In genomic region chr16:8712589-8713361, GRCh38 we compare ENCODE assay signal across 13 cellular contexts. TPM values are rescaled to one million over a fixed set of nuclear protein-coding genes. Genes with fewer than 3 reads are reported as not detected.
DNase-seq lines count a peak whose midpoint lies in the region; ATAC-seq and TF ChIP-seq lines count a peak whose summit lies in the region.
"Had no signal": no experiment of that assay in that cellular context is flagged by ENCODE, and none has a peak within 500 bp of the region (broad histone marks: within the 10 kb centered on the region; RNA-seq: fewer than 3 reads in every experiment).

No MANE protein-coding gene starts in this region.

- H4K20me1 ChIP-seq in H9 (ENCODE audit: control insufficient read depth, insufficient read depth, insufficient read length) = no peaks in the 10 kb centered on the region

- H3K27me3 ChIP-seq in H9 (ENCODE audit: insufficient read depth, low read length) (no peaks in the 10 kb centered on the region), tibial artery (no peaks in the 10 kb centered on the region)

- no peak overlapping the region for H3T11ph ChIP-seq in H9 (ENCODE audit: low read length)

- H3K9ac ChIP-seq in H9 (ENCODE audit: extremely low read depth, insufficient read length, low read length) = no peak overlapping the region

- peak overlapping the region; percentile 10 for H3K4me2 ChIP-seq in H9 (ENCODE audit: insufficient read depth, insufficient read length, low read length)

- peak overlapping the region; percentile 89 for H3K14ac ChIP-seq in H9 (ENCODE audit: insufficient read depth, low read length)

- no peak overlapping the region; a peak in 1 of 7 replicates for H3K27ac Mint-ChIP-seq in H9
- peak overlapping the region; percentile 96 for H3K27ac Mint-ChIP-seq in nephron progenitor cell
- no peak overlapping the region for H3K27ac Mint-ChIP-seq in T-helper 2 cell treated with Interferon-gamma antibody and Interleukin-4, amounts not matched to agents 5 μg/mL and 100 μg/mL, for 36 hours
- H3K27ac Mint-ChIP-seq: stimulated activated memory B cell treated with anti-CD40 and anti-IgM and Interleukin-4, amounts not matched to agents 10 μg/mL and 1 μg/mL and 100 μg/mL, for 72 hours had no signal

- no peak overlapping the region for H2BK12ac ChIP-seq in H9 (ENCODE audit: insufficient read length, low read depth, low read length)

- no peak overlapping the region for H2BK20ac ChIP-seq in H9 (ENCODE audit: low read depth, low read length, poor library complexity, severe bottlenecking)

- H3K4me1 ChIP-seq in H9 (ENCODE audit: insufficient read depth, low read length) (no peaks in the 10 kb centered on the region), tibial artery (no peaks in the 10 kb centered on the region)

- H3K36me3 ChIP-seq in tibial artery = peaks cover 11 to 14% (median 11%) of the 10 kb centered on the region in 3 donors

- H4K91ac ChIP-seq in H9 (ENCODE audit: insufficient read length, low read depth, low read length) = no peak overlapping the region

- H3K4me3 ChIP-seq in tibial artery = no peak overlapping the region

- H3K79me2 ChIP-seq in H9 (ENCODE audit: insufficient read depth, low read length) = no peaks in the 10 kb centered on the region

- no peak overlapping the region for H2BK5ac ChIP-seq in H9 (ENCODE audit: insufficient read length, low read length)

- intact Hi-C loops in tibial artery (cut with DNase I; ENCODE audit: low total_unique reads) = no loop called here

- H3K27me3 Mint-ChIP-seq in H9 (ENCODE audit: low read depth) = peaks cover 6% of the 10 kb centered on the region
- peaks cover 14% of the 10 kb centered on the region for H3K27me3 Mint-ChIP-seq in nephron progenitor cell (ENCODE audit: low read depth, poor library complexity)
- H3K27me3 Mint-ChIP-seq in T-helper 2 cell treated with Interferon-gamma antibody and Interleukin-4, amounts not matched to agents 5 μg/mL and 100 μg/mL, for 36 hours (ENCODE audit: low read depth) = no peaks in the 10 kb centered on the region
- H3K27me3 Mint-ChIP-seq: central memory CD8-positive, alpha-beta T cell; stimulated activated memory B cell treated with anti-CD40 and anti-IgM and Interleukin-4, amounts not matched to agents 10 μg/mL and 1 μg/mL and 100 μg/mL, for 72 hours had no signal

- no peak overlapping the region for H4K5ac ChIP-seq in H9 (ENCODE audit: insufficient read length, low read depth, low read length)

- H3K23me2 ChIP-seq in H9 (ENCODE audit: insufficient read length, low read depth, low read length, poor library complexity, severe bottlenecking) = no peaks in the 10 kb centered on the region

- H3K36me3 Mint-ChIP-seq in H9 (ENCODE audit: insufficient read depth in 1 of 3, low read depth in 3 of 3) (no peaks in the 10 kb centered on the region; a peak in 1 of 7 replicates), nephron progenitor cell (ENCODE audit: low read depth) (peaks cover 11% of the 10 kb centered on the region)
- H3K36me3 Mint-ChIP-seq in T-helper 2 cell treated with Interferon-gamma antibody and Interleukin-4, amounts not matched to agents 5 μg/mL and 100 μg/mL, for 36 hours (ENCODE audit: low read depth) = no peaks in the 10 kb centered on the region

- TF ChIP-seq CTCF in H9 (conservative IDR thresholded peaks at IDR 0.05) (peak; percentile 26; the same call in 2 of the 3 replicates), nephron progenitor cell (IDR thresholded peaks at IDR 0.05) (no peak), tibial artery (IDR thresholded peaks at IDR 0.05) (no peak)

- no peak overlapping the region for H3K56ac ChIP-seq in H9 (ENCODE audit: insufficient read length, low read depth, low read length)

- H3K9me3 Mint-ChIP-seq in H9 (no peaks in the 10 kb centered on the region; a peak in 1 of 5 replicates), nephron progenitor cell (peaks cover 16% of the 10 kb centered on the region)
- H3K9me3 Mint-ChIP-seq in T-helper 2 cell treated with Interferon-gamma antibody and Interleukin-4, amounts not matched to agents 5 μg/mL and 100 μg/mL, for 36 hours = no peaks in the 10 kb centered on the region
- H3K9me3 Mint-ChIP-seq: central memory CD8-positive, alpha-beta T cell had no signal

- no peak overlapping the region for H3K4ac ChIP-seq in H9 (ENCODE audit: low read depth, low read length)

- H2AK5ac ChIP-seq in H9 (ENCODE audit: insufficient read length, low read length) = no peak overlapping the region

- H3K23ac ChIP-seq in H9 (ENCODE audit: insufficient read length, low read depth, low read length) = no peak overlapping the region

- peaks cover 17 to 26% of the 10 kb centered on the region in 2 experiments for H3K4me1 Mint-ChIP-seq in H9
- peaks cover 51% of the 10 kb centered on the region for H3K4me1 Mint-ChIP-seq in nephron progenitor cell
- no peaks in the 10 kb centered on the region for H3K4me1 Mint-ChIP-seq in T-helper 2 cell treated with Interferon-gamma antibody and Interleukin-4, amounts not matched to agents 5 μg/mL and 100 μg/mL, for 36 hours (ENCODE audit: low read depth)
- H3K4me1 Mint-ChIP-seq: stimulated activated memory B cell treated with anti-CD40 and anti-IgM and Interleukin-4, amounts not matched to agents 10 μg/mL and 1 μg/mL and 100 μg/mL, for 72 hours had no signal

- no peaks in the 10 kb centered on the region for H3K79me1 ChIP-seq in H9 (ENCODE audit: insufficient read depth, low read depth, low read length, poor library complexity, severe bottlenecking)

- no peak overlapping the region for H2BK15ac ChIP-seq in H9 (ENCODE audit: low read depth, low read length)

- no peak overlapping the region for H2AFZ ChIP-seq in H9 (ENCODE audit: low read length)

- no peak for ATAC-seq in HG03039 (IDR thresholded peaks at IDR 0.05; ENCODE audit: unreplicated experiment)
- ATAC-seq: stimulated activated memory B cell treated with anti-CD40 and anti-IgM and Interleukin-4, amounts not matched to agents 10 μg/mL and 1 μg/mL and 100 μg/mL, for 72 hours had no signal

- no CpG with 5 or more reads among the region's 27 CpGs for WGBS in H9 (ENCODE audit: extremely low coverage, insufficient read length, low lambda C conversion rate)

- H3K18ac ChIP-seq in H9 (ENCODE audit: insufficient read length, low read depth, low read length) = no peak overlapping the region

- H3K4me3 Mint-ChIP-seq in H9 (peak overlapping the region; percentile 31 to 77; a peak in 4 of 5 replicates), nephron progenitor cell (peak overlapping the region; percentile 70)
- no peak overlapping the region for H3K4me3 Mint-ChIP-seq in T-helper 2 cell treated with Interferon-gamma antibody and Interleukin-4, amounts not matched to agents 5 μg/mL and 100 μg/mL, for 36 hours
- H3K4me3 Mint-ChIP-seq: central memory CD8-positive, alpha-beta T cell; stimulated activated memory B cell treated with anti-CD40 and anti-IgM and Interleukin-4, amounts not matched to agents 10 μg/mL and 1 μg/mL and 100 μg/mL, for 72 hours had no signal

- no peak overlapping the region for H2BK120ac ChIP-seq in H9 (ENCODE audit: low read depth, low read length, poor library complexity, severe bottlenecking)

- DNase-seq in H9 (peak; percentile 63), NCI-H345 treated with DMSO at 0.1 percent for 48 hours (lab: John Stamatoyannopoulos, UW; ENCODE audit: unreplicated experiment) (peak; percentile 30), nephron progenitor cell (peak; percentile 86), GF-D8 (lab: John Stamatoyannopoulos, UW) (no peak), tibial artery (no peak)
- DNase-seq in T-helper 2 cell treated with Interferon-gamma antibody and Interleukin-4, amounts not matched to agents 5 μg/mL and 100 μg/mL, for 36 hours (ENCODE audit: low spot score) = no peak
- DNase-seq: activated CD4-positive, alpha-beta T cell treated with anti-CD3 and anti-CD28 coated beads for 4 hours; kidney glomerular epithelial cell had no signal

- H3K9me3 ChIP-seq in H9 (ENCODE audit: control insufficient read depth, low read depth, low read length) = no peaks in the 10 kb centered on the region
- H3K9me3 ChIP-seq in tibial artery = peaks cover 0 to 12% (median 2%) of the 10 kb centered on the region in 3 donors

- H3K27ac ChIP-seq in H9 (ENCODE audit: insufficient read length, low read depth, low read length) (no peak overlapping the region), cingulate gyrus (ENCODE audit: low read depth, low read length) (peak overlapping the region; percentile 84), tibial artery (no peak overlapping the region)
- H3K27ac ChIP-seq: C4-2B had no signal

- no peak overlapping the region for H4K8ac ChIP-seq in H9 (replicated peaks; ENCODE audit: insufficient read length, low read depth, low read length)

RNA-seq across cellular contexts. Expression of gene ABAT, which starts 38.4 kb away (rescaled TPM):
- total RNA-seq in H9 (2021) = 6.2 and 7.3 TPM in 2 replicates

Comparison
In these comparisons a context has a peak if more than half of its experiments do, and no peak if none do; other contexts are left out.
1. DNase-seq: peak in H9 (single experiment), NCI-H345 treated with DMSO at 0.1 percent for 48 hours (single experiment) and nephron progenitor cell (single experiment); none in GF-D8 (single experiment), T-helper 2 cell treated with Interferon-gamma antibody and Interleukin-4, amounts not matched to agents 5 μg/mL and 100 μg/mL, for 36 hours (single experiment) and tibial artery (0 of 2).